19 cellular contexts compared by ENCODE assay signal in the genomic region with DNA sequence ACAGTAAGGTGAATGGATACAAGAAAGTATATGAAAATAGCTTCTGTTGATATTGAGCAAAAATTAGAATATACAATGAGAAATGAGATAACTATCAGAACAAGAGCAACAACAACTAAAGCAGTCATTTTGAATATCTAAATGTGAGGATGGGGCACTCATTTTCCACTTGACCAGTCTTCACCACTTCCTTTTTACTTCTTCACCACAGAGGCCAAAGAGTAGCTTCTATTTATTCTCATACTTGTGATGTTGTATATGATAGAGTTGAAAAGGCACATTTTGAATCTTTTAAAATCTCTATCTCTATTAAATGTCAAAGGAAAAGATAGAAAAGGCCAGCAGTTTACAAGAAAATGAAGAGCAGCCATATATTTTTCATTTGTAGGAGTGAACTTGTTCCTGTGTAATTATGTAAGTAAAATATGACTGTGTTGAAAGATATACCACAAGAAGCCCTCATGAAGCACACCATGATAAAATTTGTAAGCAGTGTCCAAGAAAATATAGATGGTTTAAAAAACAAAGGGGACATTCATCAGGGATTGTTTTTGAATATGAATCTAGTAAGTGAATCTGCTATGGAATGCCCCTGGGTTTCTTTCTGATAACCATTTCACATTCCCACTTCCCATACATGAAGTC. TPM values are rescaled to one million over a fixed set of nuclear protein-coding genes. Genes with fewer than 3 reads are reported as not detected.
DNase-seq lines count a peak whose midpoint lies in the region; ATAC-seq and TF ChIP-seq lines count a peak whose summit lies in the region.
"Had no signal": no experiment of that assay in that cellular context is flagged by ENCODE, and none has a peak within 500 bp of the region (broad histone marks: within the 10 kb centered on the region; RNA-seq: fewer than 3 reads in every experiment).

No MANE protein-coding gene starts in this region.

- H3K27me3 ChIP-seq in BLaER1 treated with 17β-estradiol and CSF1 and Interleukin-3, amounts not matched to agents 10 nM and 100 nM: no peaks in the 10 kb centered on the region
- no peaks in the 10 kb centered on the region for H3K27me3 ChIP-seq in right atrium auricular region

- no peak for TF ChIP-seq CTCF in right atrium auricular region (IDR thresholded peaks at IDR 0.05)

- H3K4me3 Mint-ChIP-seq in natural killer cell treated with Interleukin-12 subunit alpha and Interleukin-12 subunit beta and Interleukin-15 and Interleukin-18, amount 100 ng/mL, for 72 hours: no peak overlapping the region
- H3K4me3 Mint-ChIP-seq: activated CD8-positive, alpha-beta memory T cell treated with anti-CD3 and anti-CD28 coated beads, Interleukin-2, amount 10 ng/mL, durations not matched to agents 7 days and 5 days; CD8-positive, alpha-beta memory T cell had no signal

- no peak overlapping the region for H3K4me3 ChIP-seq in BLaER1 treated with 17β-estradiol and CSF1 and Interleukin-3, amounts not matched to agents 10 nM and 100 nM
- H3K4me3 ChIP-seq in right atrium auricular region: no peak overlapping the region

- no peaks in the 10 kb centered on the region for H3K36me3 ChIP-seq in BLaER1 treated with 17β-estradiol and CSF1 and Interleukin-3, amounts not matched to agents 10 nM and 100 nM
- H3K36me3 ChIP-seq in right atrium auricular region: no peaks in the 10 kb centered on the region

- H3K4me1 ChIP-seq in BLaER1 treated with 17β-estradiol and CSF1 and Interleukin-3, amounts not matched to agents 10 nM and 100 nM: peaks cover 7 to 21% (median 9%) of the 10 kb centered on the region in 10 experiments; a peak in 16 of 20 replicates
- H3K4me1 ChIP-seq in right atrium auricular region: no peaks in the 10 kb centered on the region

- no peaks in the 10 kb centered on the region for H3K4me1 Mint-ChIP-seq in natural killer cell treated with Interleukin-12 subunit alpha and Interleukin-12 subunit beta and Interleukin-15 and Interleukin-18, amount 100 ng/mL, for 72 hours (ENCODE audit: low read depth in 2 of 2)
- H3K4me1 Mint-ChIP-seq: activated CD8-positive, alpha-beta memory T cell treated with anti-CD3 and anti-CD28 coated beads, Interleukin-2, amount 10 ng/mL, durations not matched to agents 7 days and 5 days; CD8-positive, alpha-beta memory T cell had no signal

- ATAC-seq in GM19351 (IDR thresholded peaks at IDR 0.05; ENCODE audit: unreplicated experiment) (peak; percentile 78), HG02852 (IDR thresholded peaks at IDR 0.05; ENCODE audit: unreplicated experiment) (peak; percentile 75), HG03521 (IDR thresholded peaks at IDR 0.05; ENCODE audit: unreplicated experiment) (peak; percentile 58)
- ATAC-seq in natural killer cell treated with Interleukin-12 subunit alpha and Interleukin-12 subunit beta and Interleukin-15 and Interleukin-18, amount 100 ng/mL, for 72 hours: no peak
- ATAC-seq: activated CD8-positive, alpha-beta memory T cell treated with anti-CD3 and anti-CD28 coated beads, Interleukin-2, amount 10 ng/mL, durations not matched to agents 7 days and 5 days; SK-N-SH treated with all-trans-retinoic acid at 6 μM for 48 hours had no signal

- no peaks in the 10 kb centered on the region for H3K36me3 Mint-ChIP-seq in natural killer cell treated with Interleukin-12 subunit alpha and Interleukin-12 subunit beta and Interleukin-15 and Interleukin-18, amount 100 ng/mL, for 72 hours
- H3K36me3 Mint-ChIP-seq: activated CD8-positive, alpha-beta memory T cell treated with anti-CD3 and anti-CD28 coated beads, Interleukin-2, amount 10 ng/mL, durations not matched to agents 7 days and 5 days; CD8-positive, alpha-beta memory T cell had no signal

- H3K27ac ChIP-seq in BLaER1 treated with 17β-estradiol and CSF1 and Interleukin-3, amounts not matched to agents 10 nM and 100 nM: no peak overlapping the region
- H3K27ac ChIP-seq in right atrium auricular region: no peak overlapping the region

- H3K9me3 Mint-ChIP-seq in natural killer cell treated with Interleukin-12 subunit alpha and Interleukin-12 subunit beta and Interleukin-15 and Interleukin-18, amount 100 ng/mL, for 72 hours: peaks cover 23% of the 10 kb centered on the region

- peak overlapping the region in 10 of 11 experiments; percentile 4 to 64 (median 44); a peak in 17 of 22 replicates for H3K4me2 ChIP-seq in BLaER1 treated with 17β-estradiol and CSF1 and Interleukin-3, amounts not matched to agents 10 nM and 100 nM

- DNase-seq in natural killer cell treated with Interleukin-12 subunit alpha and Interleukin-12 subunit beta and Interleukin-15 and Interleukin-18, amount 100 ng/mL, for 72 hours (ENCODE audit: low spot score): no peak
- no peak for DNase-seq in NCI-H2196 treated with DMSO at 0.1 percent for 48 hours (lab: John Stamatoyannopoulos, UW; ENCODE audit: unreplicated experiment)
- no peak for DNase-seq in right atrium auricular region (ENCODE audit: low spot score)
- no peak for DNase-seq in activated effector memory CD4-positive, alpha-beta T cell treated with Interleukin-2 at 50 U/mL for 16 hours
- DNase-seq: 8988T; activated CD8-positive, alpha-beta memory T cell treated with anti-CD3 and anti-CD28 coated beads, Interleukin-2, amount 10 ng/mL, durations not matched to agents 7 days and 5 days; activated naive CD4-positive, alpha-beta T cell treated with anti-CD3 and anti-CD28 coated beads, Interleukin-2, amount 50 U/mL, for 16 hours; CD8-positive, alpha-beta memory T cell; HCEC 1CT; islet precursor cell; NCI-H2107; NK-92 treated with Interleukin-12 subunit alpha and Interleukin-12 subunit beta, amount 100 ng/mL, for 24 hours; substantia nigra had no signal

- no peak overlapping the region for H3K9ac ChIP-seq in BLaER1 treated with 17β-estradiol and CSF1 and Interleukin-3, amounts not matched to agents 10 nM and 100 nM

- H3K27me3 Mint-ChIP-seq in natural killer cell treated with Interleukin-12 subunit alpha and Interleukin-12 subunit beta and Interleukin-15 and Interleukin-18, amount 100 ng/mL, for 72 hours: no peaks in the 10 kb centered on the region
- H3K27me3 Mint-ChIP-seq: activated CD8-positive, alpha-beta memory T cell treated with anti-CD3 and anti-CD28 coated beads, Interleukin-2, amount 10 ng/mL, durations not matched to agents 7 days and 5 days; CD8-positive, alpha-beta memory T cell had no signal

- H3K27ac Mint-ChIP-seq in natural killer cell treated with Interleukin-12 subunit alpha and Interleukin-12 subunit beta and Interleukin-15 and Interleukin-18, amount 100 ng/mL, for 72 hours: no peak overlapping the region
- H3K27ac Mint-ChIP-seq: activated CD8-positive, alpha-beta memory T cell treated with anti-CD3 and anti-CD28 coated beads, Interleukin-2, amount 10 ng/mL, durations not matched to agents 7 days and 5 days; CD8-positive, alpha-beta memory T cell had no signal

- H4K20me1 ChIP-seq in BLaER1 treated with 17β-estradiol and CSF1 and Interleukin-3, amounts not matched to agents 10 nM and 100 nM: no peaks in the 10 kb centered on the region

- H3K9me3 ChIP-seq in BLaER1 treated with 17β-estradiol and CSF1 and Interleukin-3, amounts not matched to agents 10 nM and 100 nM (replicated peaks in 1 of 11): no peaks in the 10 kb centered on the region
- H3K9me3 ChIP-seq in right atrium auricular region: no peaks in the 10 kb centered on the region

RNA-seq across cellular contexts. Expression of gene ADAMTS19, which starts 39.2 kb away (rescaled TPM):
- not detected for total RNA-seq in natural killer cell treated with Interleukin-12 subunit alpha and Interleukin-12 subunit beta and Interleukin-15 and Interleukin-18, amount 100 ng/mL, for 72 hours
- total RNA-seq in right atrium auricular region: under 1 TPM; 0.44 to 0.59 TPM
- total RNA-seq: activated CD8-positive, alpha-beta memory T cell treated with anti-CD3 and anti-CD28 coated beads, Interleukin-2, amount 10 ng/mL, durations not matched to agents 7 days and 5 days; CD8-positive, alpha-beta memory T cell; osteoblast had no signal

Comparison
In these comparisons a context has a peak if more than half of its experiments do, and no peak if none do; other contexts are left out.
1. ATAC-seq: peak in GM19351 (single experiment), HG02852 (single experiment) and HG03521 (single experiment); none in natural killer cell treated with Interleukin-12 subunit alpha and Interleukin-12 subunit beta and Interleukin-15 and Interleukin-18, amount 100 ng/mL, for 72 hours (0 of 2).